ENCODE assay signal across 20 cellular contexts in genomic region chr1:63603810-63604209, GRCh38.
"Had no signal": no experiment of that assay in that cellular context is flagged by ENCODE, and none has a peak within 500 bp of the region (broad histone marks: within the 10 kb centered on the region; RNA-seq: fewer than 3 reads in every experiment).

No MANE protein-coding gene starts in this region.

- H3K36me3 Mint-ChIP-seq: natural killer cell treated with Interleukin-12 subunit alpha and Interleukin-12 subunit beta and Interleukin-15 and Interleukin-18, amount 100 ng/mL, for 72 hours; neural progenitor cell had no signal

- H3K27me3 Mint-ChIP-seq: natural killer cell treated with Interleukin-12 subunit alpha and Interleukin-12 subunit beta and Interleukin-15 and Interleukin-18, amount 100 ng/mL, for 72 hours had no signal

- DNase-seq: dorsolateral prefrontal cortex; effector CD8-positive, alpha-beta T cell; esophagus squamous epithelium; heart right ventricle; left colon; left ventricle myocardium superior; mesenchymal stem cell; midbrain; nucleus accumbens; ovary; right cardiac atrium; stimulated activated CD4-positive, alpha-beta T cell treated with anti-CD3 and anti-CD28 coated beads, Interleukin-2, amount 100 ng/mL, for 48 hours; stimulated activated naive CD4-positive, alpha-beta T cell treated with Interleukin-2 at 50 U/mL for 16 hours; trophoblast cell had no signal

- H3K27me3 ChIP-seq: dorsolateral prefrontal cortex, esophagus squamous epithelium, heart right ventricle, neural progenitor cell, ovary had no signal

- H3K9me3 ChIP-seq: esophagus squamous epithelium, heart right ventricle, ovary had no signal

- H3K27ac Mint-ChIP-seq: natural killer cell treated with Interleukin-12 subunit alpha and Interleukin-12 subunit beta and Interleukin-15 and Interleukin-18, amount 100 ng/mL, for 72 hours; neural progenitor cell had no signal

- H3K9me3 Mint-ChIP-seq: natural killer cell treated with Interleukin-12 subunit alpha and Interleukin-12 subunit beta and Interleukin-15 and Interleukin-18, amount 100 ng/mL, for 72 hours; neural progenitor cell had no signal

- H3K27ac ChIP-seq: coronary artery, dorsolateral prefrontal cortex, epithelial cell of prostate, esophagus squamous epithelium, heart right ventricle, neural progenitor cell, ovary had no signal

- ATAC-seq: heart right ventricle; left colon; left ventricle myocardium superior; natural killer cell treated with Interleukin-12 subunit alpha and Interleukin-12 subunit beta and Interleukin-15 and Interleukin-18, amount 100 ng/mL, for 72 hours; right cardiac atrium had no signal

- H3K4me3 Mint-ChIP-seq: natural killer cell treated with Interleukin-12 subunit alpha and Interleukin-12 subunit beta and Interleukin-15 and Interleukin-18, amount 100 ng/mL, for 72 hours; neural progenitor cell had no signal

- H3K4me3 ChIP-seq: coronary artery, dorsolateral prefrontal cortex, esophagus squamous epithelium, heart right ventricle, lung, neural progenitor cell, ovary, smooth muscle cell had no signal
